ENCODE assay signal across 1 cellular context in genomic region chr5:177547736-177548135, GRCh38.
TF ChIP-seq lines count a peak whose summit lies in the region.

No MANE protein-coding gene starts in this region.

TF ChIP-seq in endothelial cell of umbilical vein, 7 proteins besides CTCF, POLR2A, EP300 and RAD21:
- TF ChIP-seq FOS (IDR thresholded peaks at IDR 0.05; ENCODE audit: borderline replicate concordance, insufficient read depth, low read length), result no peak
- no peak for TF ChIP-seq EZH2 (IDR thresholded peaks at IDR 0.05; ENCODE audit: borderline replicate concordance, low read depth, low read length, severe bottlenecking)
- no peak for TF ChIP-seq MYC (IDR thresholded peaks at IDR 0.05; ENCODE audit: low read depth, low read length)
- no peak for TF ChIP-seq JUN (IDR thresholded peaks at IDR 0.05; ENCODE audit: borderline replicate concordance, insufficient read depth, insufficient read length, low read depth)
- TF ChIP-seq GATA2 (IDR thresholded peaks at IDR 0.05; ENCODE audit: insufficient read depth, insufficient read length, low read depth, low read length), result no peak
- TF ChIP-seq MAX (IDR thresholded peaks at IDR 0.05; ENCODE audit: insufficient read depth, insufficient read length), result no peak
- no peak for TF ChIP-seq POLR2AphosphoS5 (IDR thresholded peaks at IDR 0.05; ENCODE audit: insufficient read depth, low read depth, low read length)
